Comparison of ENCODE assay signal across 12 cellular contexts in the genomic region with DNA sequence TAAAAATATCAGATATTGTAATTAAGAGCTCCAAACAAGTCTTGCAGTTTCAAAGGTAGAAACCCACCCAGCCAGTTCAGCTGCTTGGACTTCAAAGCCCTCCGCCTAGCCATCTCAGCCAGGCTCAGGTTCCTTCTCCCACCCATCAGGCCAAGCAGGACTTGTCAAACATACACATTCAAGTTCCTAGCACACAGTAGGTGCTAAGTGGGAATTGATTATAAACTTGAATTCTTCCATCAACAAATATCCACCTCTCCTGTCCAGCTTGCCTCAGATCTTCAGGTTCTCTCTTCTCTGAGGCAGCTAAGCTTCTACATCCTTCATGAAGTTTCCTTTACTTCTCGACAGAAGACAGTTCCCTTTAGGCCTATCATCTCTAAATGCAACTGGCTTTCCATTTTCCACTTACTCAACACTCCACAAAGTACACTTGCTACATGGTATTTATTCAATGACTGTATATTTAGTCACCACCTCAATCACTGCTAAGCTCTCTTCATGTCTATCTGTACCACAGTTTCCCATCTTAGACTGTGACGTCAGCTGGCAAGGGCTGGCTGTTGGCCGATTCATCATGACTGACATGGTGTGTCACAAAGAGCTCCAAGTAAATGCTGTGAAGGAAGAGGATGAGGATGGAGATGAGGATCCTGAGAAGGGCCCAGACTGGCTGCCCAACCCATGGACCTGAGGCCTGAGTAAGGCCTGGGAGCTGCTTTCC. TPM values are rescaled to one million over a fixed set of nuclear protein-coding genes. Genes with fewer than 3 reads are reported as not detected.
DNase-seq lines count a peak whose midpoint lies in the region; ATAC-seq and TF ChIP-seq lines count a peak whose summit lies in the region.
"Had no signal": no experiment of that assay in that cellular context is flagged by ENCODE, and none has a peak within 500 bp of the region (broad histone marks: within the 10 kb centered on the region; RNA-seq: fewer than 3 reads in every experiment).

No MANE protein-coding gene starts in this region.

- ATAC-seq in IMR-90 (ENCODE audit: low read depth), result peak; percentile 59
- no peak for ATAC-seq in HG03025 (IDR thresholded peaks at IDR 0.05; ENCODE audit: low FRiP score, unreplicated experiment)

- in situ Hi-C loops in IMR-90 (cut with MboI; ENCODE audit: low sequenced_read_pairs) (no loop called here), mammary epithelial cell (cut with MboI; ENCODE audit: low sequenced_read_pairs in 2 of 2) (no loop called here)

- H4K5ac ChIP-seq in IMR-90 (ENCODE audit: low read depth, low read length), result no peak overlapping the region

- H2BK20ac ChIP-seq in IMR-90 (ENCODE audit: low read depth, low read length), result 0 out of 2 replicates have a peak overlapping the region, but pooled peaks have one; percentile 5

- H3K9me3 ChIP-seq in IMR-90 (ENCODE audit: control insufficient read depth, insufficient read depth, low read length) (no peaks in the 10 kb centered on the region), mammary epithelial cell (replicated peaks; ENCODE audit: insufficient read depth, low read length) (no peaks in the 10 kb centered on the region)
- H3K9me3 ChIP-seq: thyroid gland had no signal

- no peak for TF ChIP-seq POLR2A in IMR-90 (IDR thresholded peaks at IDR 0.05; ENCODE audit: low read depth, low read length)

- H3K23ac ChIP-seq in IMR-90 (ENCODE audit: low read depth, low read length), result no peak overlapping the region

- H3K4me1 ChIP-seq in IMR-90 (ENCODE audit: control insufficient read depth, insufficient read depth, low read length) (peaks cover 4% of the 10 kb centered on the region; the same call in 1 of the 2 replicates), mammary epithelial cell (ENCODE audit: insufficient read depth, low read length) (peaks cover 22% of the 10 kb centered on the region)

- peak overlapping the region in 1 of 2 experiments; percentile 9; a peak in 1 of 4 replicates for H4K8ac ChIP-seq in IMR-90 (ENCODE audit: low read depth in 2 of 2, low read length in 2 of 2)

- TF ChIP-seq RAD21 in IMR-90 (IDR thresholded peaks at IDR 0.05; ENCODE audit: low read length), result no peak

- no peak overlapping the region for H3K56ac ChIP-seq in IMR-90 (ENCODE audit: extremely low read depth, insufficient read depth, low read length)

- H3K4me2 ChIP-seq in IMR-90 (ENCODE audit: low read depth, low read length) (no peak overlapping the region), mammary epithelial cell (ENCODE audit: insufficient read depth, low read depth, low read length) (no peak overlapping the region)

- H2AK5ac ChIP-seq in IMR-90 (ENCODE audit: low read depth, low read length), result 0 out of 2 replicates have a peak overlapping the region, but pooled peaks have one; percentile 25

- BruUV-seq in IMR-90 (replicated peaks; lab: Mats Ljungman, UMichigan) (no TSS peak), mammary epithelial cell (replicated peaks; lab: Mats Ljungman, UMichigan) (no TSS peak)

- no peak overlapping the region for H2AK9ac ChIP-seq in IMR-90 (replicated peaks; ENCODE audit: low read depth, low read length, poor library complexity)

- POLR2A ChIA-PET in IMR-90 (lab: Charles Lee; ENCODE audit: unreplicated experiment), result no interaction called here

- H3K4me3 ChIP-seq in IMR-90 (ENCODE audit: insufficient read depth, low read depth, low read length) (no peak overlapping the region), mammary epithelial cell (replicated peaks in 1 of 3; ENCODE audit: insufficient read depth in 1 of 3, low read depth in 2 of 3, low read length in 3 of 3) (no peak overlapping the region)
- H3K4me3 ChIP-seq: thyroid gland had no signal

- H3K4ac ChIP-seq in IMR-90 (ENCODE audit: low read depth, low read length), result no peak overlapping the region

- peaks cover 3 to 14% of the 10 kb centered on the region in 2 experiments; a peak in 1 of 4 replicates for H3K79me1 ChIP-seq in IMR-90 (ENCODE audit: low read depth in 1 of 2, low read length in 2 of 2)

- intact Hi-C loops in IMR-90 (cut with micrococcal nuclease), result no loop called here
- intact Hi-C loops in mammary epithelial cell (cut with micrococcal nuclease), result no loop called here

- peak overlapping the region; percentile 44 for H2BK5ac ChIP-seq in IMR-90 (ENCODE audit: low read depth, low read length, poor library complexity, severe bottlenecking)

- H3K36me3 ChIP-seq in IMR-90 (ENCODE audit: control insufficient read depth, insufficient read depth, low read length), result peaks cover 34% of the 10 kb centered on the region
- H3K36me3 ChIP-seq in mammary epithelial cell (ENCODE audit: insufficient read depth, low read length), result no peaks in the 10 kb centered on the region

- TF ChIP-seq CTCF in IMR-90 (conservative IDR thresholded peaks at IDR 0.05; ENCODE audit: low read depth, low read length) (no peak), mammary epithelial cell (conservative IDR thresholded peaks at IDR 0.05 in 1 of 2, IDR thresholded peaks at IDR 0.05 in 1 of 2; ENCODE audit: extremely low read depth in 1 of 2, insufficient read depth in 1 of 2, low read depth in 1 of 2, low read length in 2 of 2) (no peak)

- no peak overlapping the region for H4K91ac ChIP-seq in IMR-90 (ENCODE audit: insufficient read depth, low read depth, low read length)

- peaks cover 28% of the 10 kb centered on the region for H3K9me1 ChIP-seq in IMR-90 (ENCODE audit: insufficient read depth, low read length)

- H4K20me1 ChIP-seq in IMR-90 (ENCODE audit: insufficient read depth, low read length) (peaks cover 7% of the 10 kb centered on the region), mammary epithelial cell (ENCODE audit: insufficient read depth, low read length) (no peaks in the 10 kb centered on the region)

- H3K18ac ChIP-seq in IMR-90 (ENCODE audit: low read depth, low read length), result no peak overlapping the region

- dilution Hi-C loops in IMR-90 (cut with HindIII; ENCODE audit: low sequenced_read_pairs, unreplicated experiment), result no loop called here
- dilution Hi-C loops in mammary epithelial cell (cut with HindIII; ENCODE audit: low sequenced_read_pairs), result loop anchor here (5.0 kb wide), 1 partner anchor 99 kb away; no protein-coding TSS in a partner anchor

- H3K79me2 ChIP-seq in mammary epithelial cell (ENCODE audit: insufficient read depth, low read length), result no peaks in the 10 kb centered on the region
- H3K79me2 ChIP-seq: parathyroid adenoma had no signal

- H3K27ac ChIP-seq in IMR-90 (ENCODE audit: insufficient read depth, low read length), result no peak overlapping the region; the same call in 1 of the 2 replicates
- no peak overlapping the region for H3K27ac ChIP-seq in mammary epithelial cell (ENCODE audit: insufficient read depth, low read depth, low read length)
- H3K27ac ChIP-seq: 22Rv1, parathyroid adenoma, thyroid gland had no signal

- peak; percentile 13 for DNase-seq in DMS53 (lab: John Stamatoyannopoulos, UW)
- no peak for DNase-seq in DMS53 treated with DMSO at 0.1 percent for 48 hours (lab: John Stamatoyannopoulos, UW; ENCODE audit: unreplicated experiment)
- DNase-seq in IMR-90, result peak; percentile 96
- DNase-seq in mammary epithelial cell, result peak; percentile 95
- peak; percentile 43 for DNase-seq in non-pigmented ciliary epithelial cell (ENCODE audit: low read depth)
- DNase-seq in DMS79 (lab: John Stamatoyannopoulos, UW), result no peak
- DNase-seq in NCI-H510A treated with DMSO at 0.1 percent for 48 hours (lab: John Stamatoyannopoulos, UW), result no peak
- DNase-seq: NCI-H748 treated with DMSO at 0.1 percent for 48 hours, thyroid gland had no signal

- WGBS in IMR-90 (ENCODE audit: extremely low coverage in 2 of 2, insufficient read length in 1 of 2), 2 experiments, result 50% methylated on average over 1 of the region's 4 CpGs; no CpG with 5 or more reads in 1 of the 2 experiments
- WGBS in mammary epithelial cell (ENCODE audit: low coverage, missing lambda C conversion rate), result 54% methylated on average over 4 of the region's 4 CpGs

- no peak overlapping the region for H2BK120ac ChIP-seq in IMR-90 (ENCODE audit: low read depth, low read length)

- no peak overlapping the region for H2BK15ac ChIP-seq in IMR-90 (ENCODE audit: low read depth, low read length)

- H3K9ac ChIP-seq in IMR-90 (ENCODE audit: low read depth, low read length) (no peak overlapping the region), mammary epithelial cell (ENCODE audit: insufficient read depth, low read length) (no peak overlapping the region)
- H3K9ac ChIP-seq: parathyroid adenoma had no signal

- H3K27me3 ChIP-seq in IMR-90 (ENCODE audit: control insufficient read depth, insufficient read depth, low read length) (no peaks in the 10 kb centered on the region), mammary epithelial cell (ENCODE audit: insufficient read depth, low read length) (no peaks in the 10 kb centered on the region)
- H3K27me3 ChIP-seq: thyroid gland had no signal

- H3K14ac ChIP-seq in IMR-90 (replicated peaks; ENCODE audit: low read depth, low read length), result peak overlapping the region; percentile 51; the same call in 1 of the 2 replicates

- CTCF ChIA-PET in IMR-90 (lab: Yijun Ruan, JAX), result no interaction called here
- CTCF ChIA-PET in mammary epithelial cell (lab: Charles Lee; ENCODE audit: low non-redundant PET), result interaction anchor here (0.5 kb wide), 1 partner anchor 39 kb away, joined by 3 read pairs; no protein-coding TSS in a partner anchor

- H2AFZ ChIP-seq in IMR-90 (replicated peaks; ENCODE audit: low read length, poor library complexity) (no peak overlapping the region), mammary epithelial cell (ENCODE audit: low read depth, low read length) (no peak overlapping the region)
- H2AFZ ChIP-seq: parathyroid adenoma had no signal

RNA-seq across cellular contexts. Expression of a gene that starts 13.3 kb away (rescaled TPM):
- total RNA-seq in IMR-90 (2012; rRNA removed) (25.6 and 28.5 TPM in 2 replicates), mammary epithelial cell (10 to 100 TPM; 19.2 to 20.8 TPM)
- polyA plus RNA-seq in IMR-90 (2012; rRNA removed) (43.7 and 49.2 TPM in 2 replicates), mammary epithelial cell (20.1 TPM)
- 22.4 and 39.2 TPM in 2 replicates for polyA plus RNA-seq in IMR-90 (2012; cell fraction: cytosol; rRNA removed)
- polyA plus RNA-seq in IMR-90 (2012; cell fraction: nucleus; rRNA removed; ENCODE audit: low replicate concordance), result 79.3 and 108 TPM in 2 replicates
- 12.4 TPM for polyA minus RNA-seq in mammary epithelial cell

RNA-seq across cellular contexts. Expression of a gene that starts 44.0 kb away (rescaled TPM):
- total RNA-seq in IMR-90 (2012; rRNA removed) (16.5 and 23.9 TPM in 2 replicates), mammary epithelial cell (10 to 100 TPM; 29.2 to 33.2 TPM)
- polyA plus RNA-seq in IMR-90 (2012; rRNA removed) (24.6 and 30.1 TPM in 2 replicates), mammary epithelial cell (11.5 TPM)
- polyA plus RNA-seq in IMR-90 (2012; cell fraction: cytosol; rRNA removed), result 10.5 and 11.2 TPM in 2 replicates
- polyA plus RNA-seq in IMR-90 (2012; cell fraction: nucleus; rRNA removed; ENCODE audit: low replicate concordance), result 35.3 and 69.6 TPM in 2 replicates
- 40.6 TPM for polyA minus RNA-seq in mammary epithelial cell

Comparison
In these comparisons a context has a peak if more than half of its experiments do, and no peak if none do; other contexts are left out.
1. DNase-seq: peak in DMS53 (single experiment), IMR-90 (single experiment), mammary epithelial cell (single experiment) and non-pigmented ciliary epithelial cell (single experiment); none in DMS53 treated with DMSO at 0.1 percent for 48 hours (single experiment), DMS79 (single experiment) and NCI-H510A treated with DMSO at 0.1 percent for 48 hours (single experiment).